In the genomic region with DNA sequence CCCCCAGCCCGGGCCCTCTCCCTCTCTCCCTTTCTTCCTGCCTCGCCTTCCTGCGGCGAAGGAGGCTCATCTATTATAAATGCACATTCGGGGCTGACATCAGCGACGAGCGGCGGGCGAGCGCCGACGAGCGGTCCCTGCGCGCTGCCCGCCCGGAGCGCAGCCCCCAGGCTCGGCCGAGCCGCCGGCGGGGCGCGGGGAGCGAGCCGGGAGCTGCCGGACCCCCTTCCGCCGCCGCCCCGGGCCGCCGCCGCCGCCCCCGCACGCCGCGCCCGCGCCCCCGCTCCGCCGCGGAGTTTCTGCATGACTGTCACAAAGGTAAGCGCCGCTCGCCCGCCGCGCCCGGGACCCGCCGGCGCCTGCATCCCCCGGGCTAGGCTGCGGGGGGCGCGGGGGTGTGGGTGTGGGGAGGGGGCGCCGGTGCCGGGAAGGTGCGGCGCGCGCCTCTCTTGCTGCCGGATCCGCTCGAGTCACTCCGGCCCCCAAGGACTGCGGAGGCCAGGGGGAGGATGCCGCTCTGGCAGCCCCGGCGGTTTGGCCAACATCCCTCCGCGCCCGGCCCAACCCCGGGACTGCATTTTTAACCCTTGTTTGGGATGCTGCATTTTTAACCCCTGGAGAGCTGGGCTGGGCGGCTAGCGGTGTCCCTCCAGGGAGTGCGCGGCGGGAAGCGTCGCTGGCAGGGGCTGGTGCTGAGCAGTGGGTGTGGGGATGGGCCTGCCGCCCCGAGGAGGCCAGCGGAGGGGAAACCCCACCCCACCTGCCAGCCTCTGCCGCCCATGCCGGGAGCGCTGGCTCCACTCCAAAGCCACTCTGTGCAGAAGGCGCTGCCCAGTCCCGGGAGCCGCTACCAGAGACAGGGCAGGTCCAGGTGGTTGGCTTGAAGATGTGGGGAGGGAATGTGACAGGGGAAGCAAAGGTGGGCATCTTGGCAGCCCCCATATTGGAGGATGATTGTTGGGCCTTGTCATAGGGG, we compare ENCODE assay signal across 1 cellular context.
TF ChIP-seq lines count a peak whose summit lies in the region.

A gene with protein sequence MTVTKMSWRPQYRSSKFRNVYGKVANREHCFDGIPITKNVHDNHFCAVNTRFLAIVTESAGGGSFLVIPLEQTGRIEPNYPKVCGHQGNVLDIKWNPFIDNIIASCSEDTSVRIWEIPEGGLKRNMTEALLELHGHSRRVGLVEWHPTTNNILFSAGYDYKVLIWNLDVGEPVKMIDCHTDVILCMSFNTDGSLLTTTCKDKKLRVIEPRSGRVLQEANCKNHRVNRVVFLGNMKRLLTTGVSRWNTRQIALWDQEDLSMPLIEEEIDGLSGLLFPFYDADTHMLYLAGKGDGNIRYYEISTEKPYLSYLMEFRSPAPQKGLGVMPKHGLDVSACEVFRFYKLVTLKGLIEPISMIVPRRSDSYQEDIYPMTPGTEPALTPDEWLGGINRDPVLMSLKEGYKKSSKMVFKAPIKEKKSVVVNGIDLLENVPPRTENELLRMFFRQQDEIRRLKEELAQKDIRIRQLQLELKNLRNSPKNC (plus strand): TSS at position 34 of the 976 bp plus-strand sequence. CDS start 270 bp downstream, at position 304.

TF ChIP-seq in GM23338, 12 proteins besides CTCF, POLR2A, EP300 and RAD21 (continued from another document):
- no peak for TF ChIP-seq ZNF462 (CRISPR knock-in tag; IDR thresholded peaks at IDR 0.05)
